In genomic region chr10:130179640-130180039, GRCh38 we compare ENCODE assay signal across 8 cellular contexts. TPM values are rescaled to one million over a fixed set of nuclear protein-coding genes. Genes with fewer than 3 reads are reported as not detected.
DNase-seq lines count a peak whose midpoint lies in the region; ATAC-seq and TF ChIP-seq lines count a peak whose summit lies in the region.

No MANE protein-coding gene starts in this region.

- ATAC-seq in SK-N-SH treated with all-trans-retinoic acid at 6 μM for 48 hours = peak; percentile 93
- no peak for ATAC-seq in HG03457 (IDR thresholded peaks at IDR 0.05; ENCODE audit: unreplicated experiment)
- ATAC-seq in HG03097 (IDR thresholded peaks at IDR 0.05; ENCODE audit: low FRiP score, unreplicated experiment) = no peak
- ATAC-seq in HG03342 (IDR thresholded peaks at IDR 0.05; ENCODE audit: unreplicated experiment) = no peak

- no peaks in the 10 kb centered on the region for H3K27me3 Mint-ChIP-seq in endothelial cell (ENCODE audit: unreplicated experiment)
- no peaks in the 10 kb centered on the region for H3K27me3 Mint-ChIP-seq in nephron (ENCODE audit: low read depth)

- DNase-seq in Caki2 (ENCODE audit: low read depth) (peak; percentile 35), HCEC 1CT (peak; percentile 63), endothelial cell (ENCODE audit: low spot score) (peak; percentile 63)

- H3K4me3 Mint-ChIP-seq in endothelial cell (ENCODE audit: unreplicated experiment) (no peak overlapping the region), nephron (no peak overlapping the region)

- H3K4me1 Mint-ChIP-seq in endothelial cell (ENCODE audit: unreplicated experiment) = peaks cover 6% of the 10 kb centered on the region
- H3K4me1 Mint-ChIP-seq in nephron = peaks cover 3% of the 10 kb centered on the region

- peak; percentile 28 for TF ChIP-seq CTCF in endothelial cell (IDR thresholded peaks at IDR 0.05; ENCODE audit: unreplicated experiment)
- peak; percentile 52 to 71 (median 55) for TF ChIP-seq CTCF in nephron (IDR thresholded peaks at IDR 0.05; ENCODE audit: unreplicated experiment in 3 of 3)

- H3K9me3 Mint-ChIP-seq in endothelial cell (ENCODE audit: unreplicated experiment) (no peaks in the 10 kb centered on the region), nephron (no peaks in the 10 kb centered on the region)

- H3K36me3 Mint-ChIP-seq in endothelial cell (ENCODE audit: low read depth, unreplicated experiment) = peaks cover 16% of the 10 kb centered on the region
- peaks cover 56% of the 10 kb centered on the region for H3K36me3 Mint-ChIP-seq in nephron (ENCODE audit: low read depth)

- in situ Hi-C loops in Caki2 (cut with HindIII; ENCODE audit: low pct_unique_long_range_greater_than_20kb, low sequenced_read_pairs) = no loop called here

- H3K27ac Mint-ChIP-seq in endothelial cell (ENCODE audit: unreplicated experiment) (peak overlapping the region; percentile 42), nephron (no peak overlapping the region)

TF ChIP-seq in SK-N-SH treated with all-trans-retinoic acid at 6 μM for 48 hours, 23 proteins besides CTCF, POLR2A, EP300 and RAD21:
- TF ChIP-seq ZNF8 (CRISPR knock-in tag; IDR thresholded peaks at IDR 0.05) (no peak), POU6F1 (CRISPR knock-in tag; IDR thresholded peaks at IDR 0.05; ENCODE audit: borderline replicate concordance, low read depth) (no peak), ZFP3 (CRISPR knock-in tag; IDR thresholded peaks at IDR 0.05) (no peak), CREB5 (CRISPR knock-in tag; IDR thresholded peaks at IDR 0.05; ENCODE audit: low read depth) (no peak), ESRRG (CRISPR knock-in tag; IDR thresholded peaks at IDR 0.05) (no peak), CSDC2 (CRISPR knock-in tag; IDR thresholded peaks at IDR 0.05) (no peak), ISL1 (CRISPR knock-in tag; IDR thresholded peaks at IDR 0.05) (no peak), ZFP30 (CRISPR knock-in tag; IDR thresholded peaks at IDR 0.05) (no peak), TSHZ2 (CRISPR knock-in tag; IDR thresholded peaks at IDR 0.05) (no peak), TCF4 (CRISPR knock-in tag; IDR thresholded peaks at IDR 0.05; ENCODE audit: borderline replicate concordance) (no peak), GLIS3 (CRISPR knock-in tag; IDR thresholded peaks at IDR 0.05) (no peak), ZC3H10 (CRISPR knock-in tag; IDR thresholded peaks at IDR 0.05) (no peak), ZNF70 (CRISPR knock-in tag; IDR thresholded peaks at IDR 0.05) (no peak), BACH2 (CRISPR knock-in tag; IDR thresholded peaks at IDR 0.05; ENCODE audit: borderline replicate concordance) (no peak), OSR1 (CRISPR knock-in tag; IDR thresholded peaks at IDR 0.05) (no peak), SNAI2 (CRISPR knock-in tag; IDR thresholded peaks at IDR 0.05) (no peak), PATZ1 (CRISPR knock-in tag; IDR thresholded peaks at IDR 0.05; ENCODE audit: borderline replicate concordance) (no peak), PPARA (CRISPR knock-in tag; IDR thresholded peaks at IDR 0.05; ENCODE audit: borderline replicate concordance) (no peak), ZNF565 (CRISPR knock-in tag; conservative IDR thresholded peaks at IDR 0.05; ENCODE audit: low read depth) (no peak)

RNA-seq across cellular contexts. Expression of gene GLRX3, which starts 43.4 kb away (rescaled TPM):
- total RNA-seq in Caki2 (2014; rRNA removed; shearing (Covaris generic); ENCODE audit: low replicate concordance) = 298 and 332 TPM in 2 replicates
- 111 TPM for total RNA-seq in endothelial cell (ENCODE audit: unreplicated experiment)
